11 cellular contexts compared by ENCODE assay signal in the genomic region with DNA sequence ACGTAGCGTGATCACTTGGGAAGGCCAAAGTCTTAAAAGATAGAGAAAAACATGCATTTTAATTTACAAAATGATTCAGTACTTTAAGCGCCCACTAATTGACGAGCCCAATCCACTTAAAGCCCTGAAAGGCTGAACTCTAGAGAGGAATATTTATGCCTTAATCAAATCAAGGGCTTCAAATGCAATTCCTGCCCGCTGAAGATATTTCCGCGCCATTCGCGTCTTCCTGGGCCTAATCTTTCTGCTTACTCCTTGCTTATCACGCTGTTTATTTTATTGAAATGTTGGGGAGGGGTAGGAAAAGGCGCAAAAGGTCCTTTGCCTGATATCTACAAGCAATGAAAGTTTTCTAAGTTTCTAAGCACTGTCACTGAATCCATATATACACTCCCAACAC. TPM values are rescaled to one million over a fixed set of nuclear protein-coding genes. Genes with fewer than 3 reads are reported as not detected.
DNase-seq lines count a peak whose midpoint lies in the region; TF ChIP-seq lines count a peak whose summit lies in the region.
"Had no signal": no experiment of that assay in that cellular context is flagged by ENCODE, and none has a peak within 500 bp of the region (broad histone marks: within the 10 kb centered on the region; RNA-seq: fewer than 3 reads in every experiment).

No MANE protein-coding gene starts in this region.

- H3K4me1 ChIP-seq in GM23248 (ENCODE audit: insufficient read depth) (peaks cover 43% of the 10 kb centered on the region), adipocyte (ENCODE audit: control insufficient read depth, insufficient read depth, low read length) (peaks cover 27% of the 10 kb centered on the region), hepatocyte (ENCODE audit: insufficient read depth) (peaks cover 18% of the 10 kb centered on the region)

- peak overlapping the region; percentile 28 for H2AFZ ChIP-seq in GM23248
- H2AFZ ChIP-seq in hepatocyte: no peak overlapping the region

- peak overlapping the region in 1 of 2 donors; percentile 76 for H3K4me3 Mint-ChIP-seq in CD14-positive monocyte
- H3K4me3 Mint-ChIP-seq: activated B cell treated with CpG ODN at 0.5 μM for 24 hours had no signal

- H3K9me3 ChIP-seq in GM23248 (ENCODE audit: low read depth) (no peaks in the 10 kb centered on the region), adipocyte (ENCODE audit: control insufficient read depth, low read length) (no peaks in the 10 kb centered on the region), hepatocyte (ENCODE audit: low read depth) (no peaks in the 10 kb centered on the region)

- H3K79me2 ChIP-seq in GM23248 (ENCODE audit: insufficient read depth) (peaks cover 89% of the 10 kb centered on the region), hepatocyte (peaks cover 90% of the 10 kb centered on the region)

- peaks cover 19% of the 10 kb centered on the region for H3K4me1 Mint-ChIP-seq in CD14-positive monocyte

- intact Hi-C loops in CD14-positive monocyte (cut with micrococcal nuclease): no loop called here

- TF ChIP-seq CTCF in hepatocyte (IDR thresholded peaks at IDR 0.05; ENCODE audit: poor library complexity) (no peak), CD14-positive monocyte (IDR thresholded peaks at IDR 0.05) (no peak)

- peaks cover 0 to 30% (median 13%) of the 10 kb centered on the region in 7 donors for H3K9me3 Mint-ChIP-seq in CD14-positive monocyte
- H3K9me3 Mint-ChIP-seq: activated B cell treated with CpG ODN at 0.5 μM for 24 hours had no signal

- H3K4me2 ChIP-seq in GM23248 (ENCODE audit: unreplicated experiment) (peak overlapping the region; percentile 99), hepatocyte (peak overlapping the region; percentile 78)

- H3K36me3 ChIP-seq in GM23248 (ENCODE audit: low read depth): peaks cover 32% of the 10 kb centered on the region
- peaks cover 40% of the 10 kb centered on the region for H3K36me3 ChIP-seq in adipocyte (ENCODE audit: control insufficient read depth, insufficient read depth, low read length, severe bottlenecking)
- peaks cover 5% of the 10 kb centered on the region for H3K36me3 ChIP-seq in hepatocyte (replicated peaks; ENCODE audit: insufficient read depth, low read depth)

- H3K27ac Mint-ChIP-seq in CD14-positive monocyte: no peak overlapping the region
- H3K27ac Mint-ChIP-seq: activated B cell treated with CpG ODN at 0.5 μM for 24 hours had no signal

- peaks cover 2 to 14% of the 10 kb centered on the region in 2 donors for H3K36me3 Mint-ChIP-seq in CD14-positive monocyte

- H3K27me3 ChIP-seq in GM23248 (replicated peaks; ENCODE audit: insufficient read depth) (no peaks in the 10 kb centered on the region), adipocyte (replicated peaks; ENCODE audit: control insufficient read depth, insufficient read depth, low read length) (no peaks in the 10 kb centered on the region), hepatocyte (no peaks in the 10 kb centered on the region)

- H3F3A ChIP-seq in GM23248 (ENCODE audit: insufficient read depth): peaks cover 64% of the 10 kb centered on the region

- DNase-seq in GM23248: peak; percentile 47
- DNase-seq in adipocyte (ENCODE audit: low read depth): peak; percentile 42
- DNase-seq in hepatocyte (ENCODE audit: low spot score): no peak
- no peak for DNase-seq in skeletal muscle cell (ENCODE audit: low read depth)
- DNase-seq in CD14-positive monocyte (ENCODE audit: low spot score): no peak
- no peak for DNase-seq in CD1c-positive myeloid dendritic cell (ENCODE audit: extremely low spot score)
- DNase-seq in SW 1271 (lab: John Stamatoyannopoulos, UW): no peak
- DNase-seq in DMS153 (lab: John Stamatoyannopoulos, UW): no peak
- DNase-seq: activated B cell treated with CpG ODN at 0.5 μM for 24 hours, cerebellar nuclear complex, COR-L47 had no signal

- H3K27me3 Mint-ChIP-seq in CD14-positive monocyte (ENCODE audit: low read depth in 3 of 3): peaks cover 87 to 96% (median 88%) of the 10 kb centered on the region in 3 donors

- H3K27ac ChIP-seq in GM23248 (peak overlapping the region; percentile 97), hepatocyte (peak overlapping the region; percentile 97)

- WGBS in GM23248 (ENCODE audit: low coverage in 1 of 2, low lambda C conversion rate in 2 of 2, missing lambda C conversion rate in 2 of 2), 2 experiments: 28 to 29% methylated on average over 11 of the region's 11 CpGs
- 8% methylated on average over 11 of the region's 11 CpGs for WGBS in hepatocyte (ENCODE audit: low lambda C conversion rate, missing lambda C conversion rate)

- H3K4me3 ChIP-seq in GM23248 (peak overlapping the region; percentile 98), adipocyte (ENCODE audit: low read length) (peak overlapping the region; percentile 98), hepatocyte (peak overlapping the region; percentile 90), skeletal muscle cell (ENCODE audit: low read depth, low read length) (peak overlapping the region; percentile 89)

- no peaks in the 10 kb centered on the region for H4K20me1 ChIP-seq in GM23248 (ENCODE audit: insufficient read depth)
- H4K20me1 ChIP-seq in hepatocyte (ENCODE audit: insufficient read depth, poor library complexity, severe bottlenecking): peaks cover 54% of the 10 kb centered on the region

- H3K9ac ChIP-seq in GM23248: peak overlapping the region; percentile 98
- H3K9ac ChIP-seq in adipocyte (ENCODE audit: low read length): peak overlapping the region; percentile 98

- in situ Hi-C loops in GM23248 (cut with MboI): loop anchor here (10.0 to 25.0 kb wide), 2 partner anchors 475 to 682 kb away; no protein-coding TSS in a partner anchor

- no peaks in the 10 kb centered on the region for H3K9me2 ChIP-seq in GM23248 (ENCODE audit: insufficient read depth)
- no peaks in the 10 kb centered on the region for H3K9me2 ChIP-seq in hepatocyte (replicated peaks; ENCODE audit: insufficient read depth)

RNA-seq across cellular contexts. Expression of a gene that starts 4.0 kb away (rescaled TPM):
- total RNA-seq in GM23248 (2014; rRNA removed; shearing (Covaris generic)): 25.1 and 34.0 TPM in 2 replicates
- 29.2 TPM in 2 replicates for polyA plus RNA-seq in GM23248 (2016; fragmentation: Nextera tagmentation; extraction: Ambion mirVana)
- 133 and 142 TPM in 2 replicates for total RNA-seq in hepatocyte
- polyA plus RNA-seq in hepatocyte: 108 and 109 TPM in 2 replicates
- polyA plus RNA-seq in CD14-positive monocyte: under 1 TPM; 0.04 to 0.13 TPM
- total RNA-seq: activated B cell treated with CpG ODN at 0.5 μM for 24 hours had no signal

Comparison
In these comparisons a context has a peak if more than half of its experiments do, and no peak if none do; other contexts are left out.
1. DNase-seq: peak in GM23248 (single experiment) and adipocyte (single experiment); none in hepatocyte (single experiment), skeletal muscle cell (single experiment), CD14-positive monocyte (single experiment), CD1c-positive myeloid dendritic cell (single experiment), SW 1271 (0 of 2) and DMS153 (single experiment).
2. RNA of a gene that starts 4.0 kb away (polyA plus RNA-seq): 108 to 109 TPM in hepatocyte and 29.2 TPM in GM23248; 0.04 to 0.13 TPM in CD14-positive monocyte; every median in the first group is over 10 times any median in the second.
3. Peak in every context shown above with its lines, with median percentiles within 50 percentile points of each other: H3K4me3 ChIP-seq.